ENCODE assay signal across 8 cellular contexts in the genomic region with DNA sequence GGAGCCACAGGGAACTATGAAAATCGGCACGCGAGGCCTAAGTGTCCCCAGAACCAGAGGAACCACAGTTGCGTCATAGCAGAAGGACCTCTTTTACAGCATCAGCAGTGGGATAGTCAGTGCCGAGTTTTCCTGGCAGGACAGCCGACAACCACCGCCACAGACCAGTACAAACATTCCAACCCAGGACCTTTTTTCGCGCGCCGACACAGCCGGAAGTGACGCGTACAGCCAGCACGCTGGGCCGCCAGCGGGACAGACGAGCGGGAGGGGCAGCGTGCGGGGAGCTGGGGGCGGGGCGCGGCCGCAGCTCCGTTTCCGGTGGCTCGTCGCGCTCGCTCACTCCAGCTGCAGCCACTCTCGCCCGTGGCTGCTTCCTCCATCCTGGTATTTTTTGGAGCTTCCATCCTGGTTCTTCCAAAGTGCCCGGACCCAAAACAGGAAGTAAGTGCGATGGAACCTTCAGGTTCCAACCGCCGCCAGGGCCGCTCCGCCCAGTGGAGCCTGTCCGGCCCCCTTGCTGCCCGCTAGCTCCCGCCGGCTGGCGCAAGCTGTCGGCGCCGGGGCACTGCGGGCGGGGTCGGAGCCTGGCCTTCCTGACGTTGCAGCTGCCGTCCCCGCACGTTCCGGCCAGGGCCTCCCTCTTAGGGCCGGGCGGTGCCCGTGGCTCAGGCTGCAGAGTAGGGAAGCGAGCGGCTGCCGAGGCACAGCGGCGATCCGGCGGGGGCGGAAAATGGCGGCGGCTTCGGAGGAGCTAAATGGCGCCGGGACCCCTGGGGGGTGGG. TPM values are rescaled to one million over a fixed set of nuclear protein-coding genes. Genes with fewer than 3 reads are reported as not detected.
DNase-seq lines count a peak whose midpoint lies in the region; ATAC-seq, FAIRE-seq and TF ChIP-seq lines count a peak whose summit lies in the region.

A gene with protein sequence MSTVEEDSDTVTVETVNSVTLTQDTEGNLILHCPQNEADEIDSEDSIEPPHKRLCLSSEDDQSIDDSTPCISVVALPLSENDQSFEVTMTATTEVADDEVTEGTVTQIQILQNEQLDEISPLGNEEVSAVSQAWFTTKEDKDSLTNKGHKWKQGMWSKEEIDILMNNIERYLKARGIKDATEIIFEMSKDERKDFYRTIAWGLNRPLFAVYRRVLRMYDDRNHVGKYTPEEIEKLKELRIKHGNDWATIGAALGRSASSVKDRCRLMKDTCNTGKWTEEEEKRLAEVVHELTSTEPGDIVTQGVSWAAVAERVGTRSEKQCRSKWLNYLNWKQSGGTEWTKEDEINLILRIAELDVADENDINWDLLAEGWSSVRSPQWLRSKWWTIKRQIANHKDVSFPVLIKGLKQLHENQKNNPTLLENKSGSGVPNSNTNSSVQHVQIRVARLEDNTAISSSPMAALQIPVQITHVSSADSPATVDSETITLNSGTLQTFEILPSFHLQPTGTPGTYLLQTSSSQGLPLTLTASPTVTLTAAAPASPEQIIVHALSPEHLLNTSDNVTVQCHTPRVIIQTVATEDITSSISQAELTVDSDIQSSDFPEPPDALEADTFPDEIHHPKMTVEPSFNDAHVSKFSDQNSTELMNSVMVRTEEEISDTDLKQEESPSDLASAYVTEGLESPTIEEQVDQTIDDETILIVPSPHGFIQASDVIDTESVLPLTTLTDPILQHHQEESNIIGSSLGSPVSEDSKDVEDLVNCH (plus strand): TSS at position 342 of the 785 bp plus-strand sequence. CDS start 12,489 bp downstream, outside the sequence.

- H3K4me1 ChIP-seq in heart left ventricle, result peaks cover 7 to 59% (median 44%) of the 10 kb centered on the region in 12 donors

- TF ChIP-seq CTCF in heart left ventricle (IDR thresholded peaks at IDR 0.05) (peak in 2 of 12 donors; percentile 7 to 24), type B pancreatic cell (conservative IDR thresholded peaks at IDR 0.05) (peak; percentile 29)

- no peaks in the 10 kb centered on the region for H3K27me3 ChIP-seq in heart left ventricle

- DNase-seq in GM12891 (ENCODE audit: insufficient read length, low spot score) (peak; percentile 80), NCI-H1436 treated with DMSO at 0.1 percent for 48 hours (lab: John Stamatoyannopoulos, UW) (peak; percentile 63), T-cell (peak; percentile 63 to 88 (median 81)), heart left ventricle (peak; percentile 95 to 97 (median 96)), pons (ENCODE audit: low spot score) (peak; percentile 96), type B pancreatic cell (ENCODE audit: extremely low spot score, unreplicated experiment) (peak; percentile 94)

- peaks cover 0 to 6% (median 0%) of the 10 kb centered on the region in 9 donors for H3K36me3 ChIP-seq in heart left ventricle

- intact Hi-C loops in heart left ventricle (cut with DNase I), result loop anchor here in 8 of 10 donors (2.0 to 10.0 kb wide), 10 partner anchors 65 to 225 kb away; a partner anchor contains a TSS

- peak within 1 kb of the TSS; percentile 61 to 89 (median 80) for H3K4me3 ChIP-seq in heart left ventricle

- CTCF ChIA-PET in T-cell (lab: Charles Lee), result interaction anchor here (0.6 to 2.7 kb wide), 18 partner anchors 10 to 281 kb away, joined by 3 to 18 read pairs (median 5); a partner anchor contains a TSS

- TF ChIP-seq POLR2A in GM12891 (IDR thresholded peaks at IDR 0.05; ENCODE audit: low read depth, low read length) (peak; percentile 89), heart left ventricle (IDR thresholded peaks at IDR 0.05) (peak in 1 of 2 donors; percentile 70)

- peak within 1 kb of the TSS; percentile 93 to 98 for H3K27ac Mint-ChIP-seq in T-cell
- H3K27ac Mint-ChIP-seq in type B pancreatic cell, result peak within 1 kb of the TSS; percentile 99

- peak; percentile 92 for ATAC-seq in HG02840 (IDR thresholded peaks at IDR 0.05; ENCODE audit: low FRiP score, unreplicated experiment)
- peak; percentile 83 to 88 (median 84) for ATAC-seq in T-cell (replicated peaks in 1 of 4)
- ATAC-seq in heart left ventricle, result peak; percentile 97 to 98 (median 97)

- H3K4me3 Mint-ChIP-seq in T-cell, result peak within 1 kb of the TSS; percentile 85 to 97 (median 92)
- H3K4me3 Mint-ChIP-seq in type B pancreatic cell, result peak within 1 kb of the TSS; percentile 95

- H3K4me1 Mint-ChIP-seq in T-cell (peaks cover 50 to 51% (median 50%) of the 10 kb centered on the region in 3 donors), type B pancreatic cell (ENCODE audit: unreplicated experiment) (peaks cover 31% of the 10 kb centered on the region)

- 0 to 1% (median 0%) methylated on average over 66 to 71 of the region's 71 CpGs for WGBS in adipose tissue, 3 donors
- 0 to 1% (median 0%) methylated on average over 54 to 71 of the region's 71 CpGs for WGBS in heart left ventricle, 4 donors

- POLR2A ChIA-PET in T-cell (lab: Charles Lee), result interaction anchor here (0.6 to 4.2 kb wide), 12 partner anchors 9 to 225 kb away, joined by 3 to 41 read pairs (median 5); a partner anchor contains a TSS

- H3K27me3 Mint-ChIP-seq in T-cell (no peaks in the 10 kb centered on the region), type B pancreatic cell (no peaks in the 10 kb centered on the region)

- peak; percentile 98 for FAIRE-seq in GM12891 (lab: Jason Lieb, UNC)

- no peaks in the 10 kb centered on the region for H3K9me3 Mint-ChIP-seq in T-cell
- no peaks in the 10 kb centered on the region for H3K9me3 Mint-ChIP-seq in type B pancreatic cell

- H3K36me3 Mint-ChIP-seq in T-cell (no peaks in the 10 kb centered on the region), type B pancreatic cell (peaks cover 16% of the 10 kb centered on the region)

- H3K9me3 ChIP-seq in heart left ventricle, result no peaks in the 10 kb centered on the region

- peak within 1 kb of the TSS; percentile 77 for H3K27ac ChIP-seq in adipose tissue (ENCODE audit: low read depth, low read length)
- H3K27ac ChIP-seq in heart left ventricle, result peak within 1 kb of the TSS; percentile 91 to 99 (median 96)

TF ChIP-seq in GM12891, 5 proteins besides CTCF, POLR2A, EP300 and RAD21:
- peak; percentile 77; the same call in 1 of the 2 replicates for TF ChIP-seq TAF1 (IDR thresholded peaks at IDR 0.05; ENCODE audit: low read depth, low read length)
- no peak for TF ChIP-seq PAX5 (IDR thresholded peaks at IDR 0.05; ENCODE audit: insufficient read depth, low read length, severe bottlenecking)
- TF ChIP-seq POLR2AphosphoS5 (IDR thresholded peaks at IDR 0.05; ENCODE audit: low read depth, low read length), result peak; percentile 93
- TF ChIP-seq SPI1 (IDR thresholded peaks at IDR 0.05; ENCODE audit: low read depth, low read length), result no peak
- TF ChIP-seq POU2F2 (IDR thresholded peaks at IDR 0.05; ENCODE audit: low read depth, low read length), result 0 out of 2 replicates have a peak, but pooled peaks have one; percentile 48
TF ChIP-seq in GM12891: peak in this region for 3.

RNA-seq across cellular contexts. Expression of the gene that starts here (rescaled TPM):
- polyA plus RNA-seq in GM12891 (2012; ENCODE audit: low read depth, missing spikeins), result 53.0 TPM
- total RNA-seq in T-cell, result 100 to 1,000 TPM; 128 to 176 (median 136) TPM
- polyA plus RNA-seq in adipose tissue, result 10 to 100 TPM; 16.1 to 28.1 (median 24.3) TPM
- total RNA-seq in heart left ventricle, result 10 to 100 TPM; 17.7 to 43.3 (median 22.3) TPM
- 10 to 100 TPM; 13.5 to 21.3 TPM for polyA plus RNA-seq in heart left ventricle
- total RNA-seq in type B pancreatic cell (ENCODE audit: low replicate concordance), result 67.7 and 103 TPM in 2 replicates

Comparison
In these comparisons a context has a peak if more than half of its experiments do, and no peak if none do; other contexts are left out.
1. Peak in every context shown above with its lines: DNase-seq, ATAC-seq, H3K4me3 ChIP-seq and H3K27ac ChIP-seq.